Comparison of ENCODE assay signal across 8 cellular contexts in the genomic region with DNA sequence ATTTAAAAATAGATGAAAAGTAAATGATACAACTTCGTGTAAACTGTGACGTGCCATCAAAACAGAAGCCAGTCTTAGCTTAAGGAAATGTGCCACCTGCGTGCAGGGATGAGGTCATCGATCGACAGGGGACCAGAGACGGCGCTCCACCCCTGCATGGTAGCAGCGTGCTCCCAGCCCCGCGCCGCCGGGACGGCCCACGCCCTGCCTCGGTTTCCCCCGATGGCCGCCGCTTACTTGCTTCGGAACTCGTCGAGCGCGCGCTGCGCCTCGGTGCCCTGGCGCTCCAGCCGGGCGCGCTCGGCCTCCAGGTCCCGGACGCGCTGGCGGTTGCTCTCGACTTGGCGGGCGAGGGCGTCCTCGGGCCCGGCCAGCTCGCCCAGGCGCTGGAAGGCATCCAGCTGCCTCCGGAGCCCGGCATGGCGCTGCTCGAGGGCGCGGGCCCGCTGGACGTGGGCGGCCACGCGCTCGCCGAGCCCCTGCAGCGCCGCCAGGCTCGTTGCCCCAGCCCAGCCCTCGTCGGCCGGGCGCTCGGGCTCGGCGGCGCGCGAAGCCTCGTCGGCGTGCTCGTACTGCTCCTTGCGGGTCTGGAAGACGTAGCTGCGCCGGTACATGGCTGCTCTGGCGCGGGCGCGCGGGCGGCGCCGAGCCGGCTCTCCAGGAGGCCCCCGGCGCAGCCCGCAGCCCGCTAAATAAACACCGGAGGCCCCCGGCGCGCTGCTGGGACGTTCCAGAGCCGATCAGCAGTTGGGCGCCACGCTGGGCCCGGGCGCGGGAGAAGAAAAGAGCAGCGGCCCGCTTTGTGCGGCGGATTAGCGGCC. TPM values are rescaled to one million over a fixed set of nuclear protein-coding genes. Genes with fewer than 3 reads are reported as not detected.
DNase-seq lines count a peak whose midpoint lies in the region; ATAC-seq, FAIRE-seq and TF ChIP-seq lines count a peak whose summit lies in the region.

A gene (minus strand): TSS at position 664 of the 821 bp plus-strand sequence. CDS start 50 bp downstream, at position 614.

- H3K4me1 ChIP-seq in BLaER1 (peaks cover 28% of the 10 kb centered on the region), endothelial cell of umbilical vein (ENCODE audit: control insufficient read depth, extremely low read depth, insufficient read depth, low read length) (peaks cover 15% of the 10 kb centered on the region)

- H3K9me3 ChIP-seq in BLaER1 (no peaks in the 10 kb centered on the region), endothelial cell of umbilical vein (replicated peaks; ENCODE audit: control insufficient read depth, insufficient read depth, low read length) (no peaks in the 10 kb centered on the region)

- H3K27ac ChIP-seq in BLaER1 (peak within 1 kb of the TSS; percentile 73), endothelial cell of umbilical vein (ENCODE audit: insufficient read depth, low read depth, low read length) (peak within 1 kb of the TSS; percentile 41)

- H3K79me2 ChIP-seq in endothelial cell of umbilical vein (ENCODE audit: control insufficient read depth, insufficient read depth, low read length), result no peaks in the 10 kb centered on the region

- peak; percentile 41 for TF ChIP-seq POLR2A in endothelial cell of umbilical vein (IDR thresholded peaks at IDR 0.05; ENCODE audit: low read depth, low read length)

- CTCF ChIA-PET in endothelial cell of umbilical vein (lab: Charles Lee), result interaction anchor here (0.9 to 3.6 kb wide), 14 partner anchors 8 to 408 kb away, joined by 3 to 44 read pairs (median 4); a partner anchor contains a TSS

- no peaks in the 10 kb centered on the region for H3K9me1 ChIP-seq in endothelial cell of umbilical vein (replicated peaks; ENCODE audit: control insufficient read depth, extremely low read depth, insufficient read depth, low read length)

- peak; percentile 15 for FAIRE-seq in endothelial cell of umbilical vein (lab: Jason Lieb, UNC)

- H3K27me3 ChIP-seq in BLaER1 (peaks cover 30% of the 10 kb centered on the region), endothelial cell of umbilical vein (ENCODE audit: control insufficient read depth in 2 of 2, insufficient read depth in 2 of 2, low read length in 2 of 2) (no peaks in the 10 kb centered on the region)

- POLR2A ChIA-PET in endothelial cell of umbilical vein (lab: Charles Lee), result interaction anchor here (1.0 kb wide), 1 partner anchor 39 kb away, joined by 5 read pairs; a partner anchor contains a TSS

- dilution Hi-C loops in endothelial cell of umbilical vein (cut with MboI; ENCODE audit: extremely low pct_ligation_motif_present, low sequenced_read_pairs), result no loop called here

- ATAC-seq in HG03108 (IDR thresholded peaks at IDR 0.05; ENCODE audit: unreplicated experiment), result no peak

- peak within 1 kb of the TSS; percentile 75 for H3K9ac ChIP-seq in BLaER1
- peak within 1 kb of the TSS; percentile 49 for H3K9ac ChIP-seq in endothelial cell of umbilical vein (replicated peaks; ENCODE audit: extremely low read depth, insufficient read depth, low read length)

- DNase-seq in H4 (ENCODE audit: low spot score) (peak; percentile 27), NCI-H446 treated with DMSO at 0.1 percent for 48 hours (lab: John Stamatoyannopoulos, UW) (peak; percentile 51), endothelial cell of umbilical vein (ENCODE audit: low read depth, low spot score) (peak; percentile 72), middle frontal gyrus (ENCODE audit: extremely low spot score, low spot score) (peak; percentile 30)
- DNase-seq in activated CD8-positive, alpha-beta memory T cell treated with anti-CD3 and anti-CD28 coated beads, Interleukin-2, amount 50 U/mL, for 4 hours, result peak; percentile 28
- DNase-seq in stimulated activated CD8-positive, alpha-beta memory T cell treated with anti-CD3 and anti-CD28 coated beads, Interleukin-4, amount 100 ng/mL, for 48 hours, result peak; percentile 59

- intact Hi-C loops in endothelial cell of umbilical vein (cut with micrococcal nuclease), result loop anchor here (1.0 to 10.0 kb wide), 7 partner anchors 11 to 464 kb away; a partner anchor contains a TSS

- no peak for TF ChIP-seq CTCF in endothelial cell of umbilical vein (IDR thresholded peaks at IDR 0.05; ENCODE audit: extremely low read depth in 1 of 2, insufficient read depth in 1 of 2, low read depth in 1 of 2, low read length in 2 of 2)

- H4K20me1 ChIP-seq in BLaER1, result no peaks in the 10 kb centered on the region
- H4K20me1 ChIP-seq in endothelial cell of umbilical vein (replicated peaks; ENCODE audit: control insufficient read depth, extremely low read depth, insufficient read depth, low read length), result no peaks in the 10 kb centered on the region

- peak within 1 kb of the TSS; percentile 68 for H3K4me3 ChIP-seq in BLaER1
- H3K4me3 ChIP-seq in endothelial cell of umbilical vein (replicated peaks in 1 of 3; ENCODE audit: insufficient read depth in 1 of 3, low read depth in 1 of 3, low read length in 3 of 3), result peak within 1 kb of the TSS; percentile 16 to 47 (median 45)

- H3K36me3 ChIP-seq in BLaER1 (no peaks in the 10 kb centered on the region), endothelial cell of umbilical vein (ENCODE audit: control insufficient read depth in 2 of 2, extremely low read depth in 1 of 2, insufficient read depth in 2 of 2, low read length in 2 of 2) (no peaks in the 10 kb centered on the region)

- H2AFZ ChIP-seq in endothelial cell of umbilical vein (ENCODE audit: low read depth, low read length), result peak within 1 kb of the TSS; percentile 78

- peak within 1 kb of the TSS; percentile 90 for H3K4me2 ChIP-seq in BLaER1
- peak within 1 kb of the TSS; percentile 81 for H3K4me2 ChIP-seq in endothelial cell of umbilical vein (ENCODE audit: insufficient read depth, low read length)

- BruUV-seq in endothelial cell of umbilical vein (replicated peaks; lab: Mats Ljungman, UMichigan), result no TSS peak

TF ChIP-seq in endothelial cell of umbilical vein, 7 proteins besides CTCF, POLR2A, EP300 and RAD21:
- TF ChIP-seq JUN (IDR thresholded peaks at IDR 0.05; ENCODE audit: borderline replicate concordance, insufficient read depth, insufficient read length, low read depth), result peak; percentile 58
- TF ChIP-seq GATA2 (IDR thresholded peaks at IDR 0.05; ENCODE audit: insufficient read depth, insufficient read length, low read depth, low read length), result no peak
- TF ChIP-seq POLR2AphosphoS5 (IDR thresholded peaks at IDR 0.05; ENCODE audit: insufficient read depth, low read depth, low read length), result peak; percentile 54
- TF ChIP-seq, protein P1, sequence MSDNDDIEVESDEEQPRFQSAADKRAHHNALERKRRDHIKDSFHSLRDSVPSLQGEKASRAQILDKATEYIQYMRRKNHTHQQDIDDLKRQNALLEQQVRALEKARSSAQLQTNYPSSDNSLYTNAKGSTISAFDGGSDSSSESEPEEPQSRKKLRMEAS (IDR thresholded peaks at IDR 0.05; ENCODE audit: insufficient read depth, insufficient read length), result no peak

RNA-seq across cellular contexts. Expression of the gene that starts here (rescaled TPM):
- 8.2 and 12.3 TPM in 2 replicates for total RNA-seq in H4 (2014; rRNA removed; shearing (Covaris generic))
- 3.7 and 5.2 TPM in 2 replicates for total RNA-seq in endothelial cell of umbilical vein
- 2.5 and 3.1 TPM in 2 replicates for polyA plus RNA-seq in endothelial cell of umbilical vein
- 4.1 and 4.5 TPM in 2 replicates for polyA plus RNA-seq in endothelial cell of umbilical vein (2011; cell fraction: cytosol; rRNA removed)
- polyA plus RNA-seq in endothelial cell of umbilical vein (2011; cell fraction: nucleus; rRNA removed), result 4.0 and 4.6 TPM in 2 replicates
- polyA plus RNA-seq in endothelial cell of umbilical vein (2012), result 3.9 and 4.4 TPM in 2 replicates
- 2.9 and 3.3 TPM in 2 replicates for polyA minus RNA-seq in endothelial cell of umbilical vein
- polyA minus RNA-seq in endothelial cell of umbilical vein (2011; cell fraction: cytosol; rRNA and poly(A)+ RNA removed), result 1.4 TPM
- 1.2 and 1.5 TPM in 2 replicates for polyA minus RNA-seq in endothelial cell of umbilical vein (2011; cell fraction: nucleus; rRNA and poly(A)+ RNA removed)
